Comparison of ENCODE assay signal across 18 cellular contexts in the genomic region with DNA sequence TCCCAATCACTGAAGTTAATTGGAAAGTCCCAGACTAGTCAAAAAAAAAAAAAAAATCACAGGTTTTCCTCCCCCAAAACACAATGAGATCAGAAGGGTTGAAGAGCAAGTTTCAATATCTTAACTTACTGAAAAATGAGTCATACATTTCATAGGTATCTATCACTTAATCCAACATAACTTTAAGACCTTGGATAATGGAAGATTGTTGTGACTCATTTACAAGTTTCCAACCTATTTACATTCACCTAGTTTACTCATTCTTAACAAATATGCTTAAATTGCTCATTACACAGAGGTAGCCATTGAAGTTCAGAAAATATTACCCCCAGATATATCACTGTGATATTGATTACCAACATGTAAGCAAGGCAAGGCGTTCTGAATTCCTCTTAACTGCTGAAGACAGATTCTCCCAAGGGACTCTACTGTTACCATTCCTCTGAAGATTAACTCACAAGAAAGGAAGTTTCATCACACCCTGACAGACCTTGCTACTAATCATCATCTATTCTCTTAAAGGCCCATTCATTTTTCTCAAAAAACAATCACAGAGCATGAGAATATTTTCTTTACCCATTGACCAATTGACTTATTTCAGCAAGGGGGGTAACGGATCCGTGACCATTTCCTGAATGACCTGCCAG.
DNase-seq lines count a peak whose midpoint lies in the region; ATAC-seq and TF ChIP-seq lines count a peak whose summit lies in the region.
"Had no signal": no experiment of that assay in that cellular context is flagged by ENCODE, and none has a peak within 500 bp of the region (broad histone marks: within the 10 kb centered on the region; RNA-seq: fewer than 3 reads in every experiment).

No MANE protein-coding gene starts in this region.

- dilution Hi-C loops in IMR-90 (cut with HindIII; ENCODE audit: low sequenced_read_pairs, unreplicated experiment): no loop called here

- no peak overlapping the region for H2BK20ac ChIP-seq in IMR-90 (ENCODE audit: low read depth, low read length)

- H2AK9ac ChIP-seq in IMR-90 (replicated peaks; ENCODE audit: low read depth, low read length, poor library complexity): no peak overlapping the region

- DNase-seq in EL: peak; percentile 38
- peak; percentile 53 for DNase-seq in IMR-90
- DNase-seq in astrocyte of the spinal cord (ENCODE audit: low read depth, low spot score): peak; percentile 6
- DNase-seq in iris pigment epithelial cell (ENCODE audit: low read depth): peak; percentile 57
- no peak for DNase-seq in activated effector memory CD4-positive, alpha-beta T cell treated with anti-CD3 and anti-CD28 coated beads, Interleukin-2, amount 50 U/mL, for 16 hours
- DNase-seq in NCI-H2081 treated with DMSO at 0.1 percent for 48 hours (lab: John Stamatoyannopoulos, UW): no peak
- DNase-seq: activated B cell treated with CpG ODN at 0.5 μM for 24 hours; activated CD8-positive, alpha-beta memory T cell treated with anti-CD3 and anti-CD28 coated beads, Interleukin-2, amount 10 ng/mL, durations not matched to agents 7 days and 5 days; activated gamma-delta T cell treated with Interleukin-2 at 50 U/mL for 16 hours; DMS153; H9; kidney; NCI-H187 treated with DMSO at 0.1 percent for 48 hours; NCI-H748 treated with DMSO at 0.1 percent for 48 hours; uterus had no signal

- H3K9ac ChIP-seq in IMR-90 (ENCODE audit: low read depth, low read length): no peak overlapping the region
- H3K9ac ChIP-seq: KMS-11 had no signal

- no peaks in the 10 kb centered on the region for H3K9me1 ChIP-seq in IMR-90 (ENCODE audit: insufficient read depth, low read length)

- TF ChIP-seq POLR2A in IMR-90 (IDR thresholded peaks at IDR 0.05; ENCODE audit: low read depth, low read length): no peak

- no CpG with 5 or more reads among the region's 3 CpGs for WGBS in IMR-90 (ENCODE audit: extremely low coverage in 2 of 2, insufficient read length in 1 of 2), 2 experiments

- in situ Hi-C loops in IMR-90 (cut with MboI; ENCODE audit: low sequenced_read_pairs): no loop called here
- in situ Hi-C loops in astrocyte of the spinal cord (cut with HindIII; ENCODE audit: low sequenced_read_pairs): no loop called here

- no peak overlapping the region for H3K4ac ChIP-seq in IMR-90 (ENCODE audit: low read depth, low read length)

- H2BK15ac ChIP-seq in IMR-90 (ENCODE audit: low read depth, low read length): no peak overlapping the region

- no peak overlapping the region for H4K8ac ChIP-seq in IMR-90 (ENCODE audit: low read depth in 2 of 2, low read length in 2 of 2)

- no peaks in the 10 kb centered on the region for H3K79me1 ChIP-seq in IMR-90 (ENCODE audit: low read depth in 1 of 2, low read length in 2 of 2)

- no peak overlapping the region for H2AFZ ChIP-seq in IMR-90 (replicated peaks; ENCODE audit: low read length, poor library complexity)

- H3K9me3 ChIP-seq in IMR-90 (ENCODE audit: control insufficient read depth, insufficient read depth, low read length): no peaks in the 10 kb centered on the region
- H3K9me3 ChIP-seq: uterus had no signal

- no peak overlapping the region for H3K56ac ChIP-seq in IMR-90 (ENCODE audit: extremely low read depth, insufficient read depth, low read length)

- H2BK5ac ChIP-seq in IMR-90 (ENCODE audit: low read depth, low read length, poor library complexity, severe bottlenecking): no peak overlapping the region

- no peak overlapping the region for H3K18ac ChIP-seq in IMR-90 (ENCODE audit: low read depth, low read length)

- H3K4me2 ChIP-seq in IMR-90 (ENCODE audit: low read depth, low read length): no peak overlapping the region
- H3K4me2 ChIP-seq: KMS-11 had no signal

- peaks cover 4% of the 10 kb centered on the region; the same call in 1 of the 2 replicates for H3K27me3 ChIP-seq in IMR-90 (ENCODE audit: control insufficient read depth, insufficient read depth, low read length)
- H3K27me3 ChIP-seq: uterus had no signal

- no peak overlapping the region for H3K23ac ChIP-seq in IMR-90 (ENCODE audit: low read depth, low read length)

- POLR2A ChIA-PET in IMR-90 (lab: Charles Lee; ENCODE audit: unreplicated experiment): no interaction called here

- no peak overlapping the region for H2BK120ac ChIP-seq in IMR-90 (ENCODE audit: low read depth, low read length)

- no peaks in the 10 kb centered on the region for H3K4me1 ChIP-seq in IMR-90 (ENCODE audit: control insufficient read depth, insufficient read depth, low read length)
- H3K4me1 ChIP-seq: uterus had no signal

- no peak for TF ChIP-seq RAD21 in IMR-90 (IDR thresholded peaks at IDR 0.05; ENCODE audit: low read length)

- no peak overlapping the region for H3K14ac ChIP-seq in IMR-90 (replicated peaks; ENCODE audit: low read depth, low read length)

- no peaks in the 10 kb centered on the region for H3K36me3 ChIP-seq in IMR-90 (ENCODE audit: control insufficient read depth, insufficient read depth, low read length)
- H3K36me3 ChIP-seq: uterus had no signal

- ATAC-seq in IMR-90 (ENCODE audit: low read depth) (peak; percentile 37; the same call in 1 of the 2 replicates), HG02973 (IDR thresholded peaks at IDR 0.05; ENCODE audit: unreplicated experiment) (no peak), GM21825 (IDR thresholded peaks at IDR 0.05; ENCODE audit: unreplicated experiment) (no peak)
- ATAC-seq: activated CD8-positive, alpha-beta memory T cell treated with anti-CD3 and anti-CD28 coated beads, Interleukin-2, amount 10 ng/mL, durations not matched to agents 7 days and 5 days had no signal

- CTCF ChIA-PET in IMR-90 (lab: Yijun Ruan, JAX): no interaction called here

- no peak overlapping the region for H4K91ac ChIP-seq in IMR-90 (ENCODE audit: insufficient read depth, low read depth, low read length)

- TF ChIP-seq CTCF in IMR-90 (conservative IDR thresholded peaks at IDR 0.05; ENCODE audit: low read depth, low read length) (no peak), astrocyte of the spinal cord (IDR thresholded peaks at IDR 0.05; ENCODE audit: low read depth, low read length) (no peak)

- no peak overlapping the region for H2AK5ac ChIP-seq in IMR-90 (ENCODE audit: low read depth, low read length)

- no peaks in the 10 kb centered on the region for H4K20me1 ChIP-seq in IMR-90 (ENCODE audit: insufficient read depth, low read length)

- no peak overlapping the region for H3K4me3 ChIP-seq in IMR-90 (ENCODE audit: insufficient read depth, low read depth, low read length)
- no peak overlapping the region for H3K4me3 ChIP-seq in astrocyte of the spinal cord (ENCODE audit: low read depth, low read length)
- H3K4me3 ChIP-seq: uterus had no signal

- H4K5ac ChIP-seq in IMR-90 (ENCODE audit: low read depth, low read length): no peak overlapping the region

- BruUV-seq in IMR-90 (replicated peaks; lab: Mats Ljungman, UMichigan): no TSS peak

- H3K27ac ChIP-seq in IMR-90 (ENCODE audit: insufficient read depth, low read length): no peak overlapping the region
- H3K27ac ChIP-seq: KMS-11, uterus had no signal

- intact Hi-C loops in IMR-90 (cut with micrococcal nuclease): no loop called here

TF ChIP-seq in IMR-90, 13 proteins besides CTCF, POLR2A, EP300 and RAD21:
- TF ChIP-seq FOS (IDR thresholded peaks at IDR 0.05; ENCODE audit: low read depth, low read length) (0 out of 2 replicates have a peak, but pooled peaks have one; percentile 44), RCOR1 (IDR thresholded peaks at IDR 0.05; ENCODE audit: insufficient replicate concordance, low read length) (no peak), CHD1 (IDR thresholded peaks at IDR 0.05; ENCODE audit: low read depth, low read length) (no peak), BHLHE40 (IDR thresholded peaks at IDR 0.05; ENCODE audit: low read depth, low read length) (no peak), RFX5 (IDR thresholded peaks at IDR 0.05; ENCODE audit: low read depth, low read length) (no peak), NFE2L2 (IDR thresholded peaks at IDR 0.05; ENCODE audit: low read depth, low read length) (no peak)
- TF ChIP-seq, protein P1, sequence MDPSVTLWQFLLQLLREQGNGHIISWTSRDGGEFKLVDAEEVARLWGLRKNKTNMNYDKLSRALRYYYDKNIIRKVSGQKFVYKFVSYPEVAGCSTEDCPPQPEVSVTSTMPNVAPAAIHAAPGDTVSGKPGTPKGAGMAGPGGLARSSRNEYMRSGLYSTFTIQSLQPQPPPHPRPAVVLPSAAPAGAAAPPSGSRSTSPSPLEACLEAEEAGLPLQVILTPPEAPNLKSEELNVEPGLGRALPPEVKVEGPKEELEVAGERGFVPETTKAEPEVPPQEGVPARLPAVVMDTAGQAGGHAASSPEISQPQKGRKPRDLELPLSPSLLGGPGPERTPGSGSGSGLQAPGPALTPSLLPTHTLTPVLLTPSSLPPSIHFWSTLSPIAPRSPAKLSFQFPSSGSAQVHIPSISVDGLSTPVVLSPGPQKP (IDR thresholded peaks at IDR 0.05; ENCODE audit: borderline replicate concordance, low read depth, low read length): no peak
- TF ChIP-seq, protein P2, sequence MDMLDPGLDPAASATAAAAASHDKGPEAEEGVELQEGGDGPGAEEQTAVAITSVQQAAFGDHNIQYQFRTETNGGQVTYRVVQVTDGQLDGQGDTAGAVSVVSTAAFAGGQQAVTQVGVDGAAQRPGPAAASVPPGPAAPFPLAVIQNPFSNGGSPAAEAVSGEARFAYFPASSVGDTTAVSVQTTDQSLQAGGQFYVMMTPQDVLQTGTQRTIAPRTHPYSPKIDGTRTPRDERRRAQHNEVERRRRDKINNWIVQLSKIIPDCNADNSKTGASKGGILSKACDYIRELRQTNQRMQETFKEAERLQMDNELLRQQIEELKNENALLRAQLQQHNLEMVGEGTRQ (IDR thresholded peaks at IDR 0.05; ENCODE audit: low read depth, low read length): no peak
TF ChIP-seq in IMR-90: peak in this region for 1.

Comparison
In these comparisons a context has a peak if more than half of its experiments do, and no peak if none do; other contexts are left out.
1. DNase-seq: peak in EL (single experiment), IMR-90 (single experiment), astrocyte of the spinal cord (single experiment) and iris pigment epithelial cell (single experiment); none in activated effector memory CD4-positive, alpha-beta T cell treated with anti-CD3 and anti-CD28 coated beads, Interleukin-2, amount 50 U/mL, for 16 hours (single experiment) and NCI-H2081 treated with DMSO at 0.1 percent for 48 hours (single experiment).